In the genomic region with DNA sequence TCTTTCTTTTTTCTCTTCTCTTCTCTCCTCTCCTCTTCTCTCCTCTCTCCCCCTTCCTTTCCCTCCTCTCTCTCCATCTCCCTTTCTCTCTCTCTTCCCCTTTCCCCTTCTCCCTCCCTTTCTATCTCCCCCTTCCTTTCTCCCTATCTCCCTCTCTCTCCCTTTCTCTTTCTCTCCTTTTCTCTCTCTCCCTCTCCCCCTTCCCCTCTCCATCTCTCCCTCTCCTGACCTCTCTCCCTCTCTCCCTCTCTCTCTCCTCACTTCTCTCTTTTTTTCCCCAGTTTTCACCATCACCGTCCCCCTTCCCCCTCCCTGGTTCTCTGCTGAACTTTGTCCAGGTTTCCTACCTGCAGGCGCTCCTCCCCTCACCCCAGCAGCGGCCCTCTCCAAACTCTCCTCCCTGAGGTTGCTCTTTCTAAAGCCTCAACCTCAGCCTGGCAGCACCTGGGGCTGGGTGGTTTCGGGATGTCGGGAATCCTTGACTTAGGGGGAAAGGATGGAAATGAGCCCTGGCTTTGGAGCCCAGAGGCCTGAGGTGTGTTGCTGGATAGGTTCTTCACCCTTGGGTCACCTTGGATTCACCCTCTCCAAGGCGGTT, we compare ENCODE assay signal across 13 cellular contexts. TPM values are rescaled to one million over a fixed set of nuclear protein-coding genes. Genes with fewer than 3 reads are reported as not detected.
DNase-seq lines count a peak whose midpoint lies in the region; TF ChIP-seq lines count a peak whose summit lies in the region.
"Had no signal": no experiment of that assay in that cellular context is flagged by ENCODE, and none has a peak within 500 bp of the region (broad histone marks: within the 10 kb centered on the region; RNA-seq: fewer than 3 reads in every experiment).

No MANE protein-coding gene starts in this region.

- 45% methylated on average over 6 of the region's 6 CpGs for WGBS in esophagus muscularis mucosa

- H3K9ac ChIP-seq in NT2/D1 (ENCODE audit: insufficient read length, low read depth) (no peak overlapping the region), iPS-18a (ENCODE audit: low read length) (no peak overlapping the region), rectal smooth muscle tissue (ENCODE audit: low read length) (no peak overlapping the region)

- H3K36me3 ChIP-seq in NT2/D1 (ENCODE audit: insufficient read depth, insufficient read length, low read length) (no peaks in the 10 kb centered on the region), iPS-18a (ENCODE audit: control insufficient read depth, low read depth, low read length) (no peaks in the 10 kb centered on the region), rectal smooth muscle tissue (ENCODE audit: control insufficient read depth, insufficient read depth, low read length) (no peaks in the 10 kb centered on the region), esophagus muscularis mucosa (no peaks in the 10 kb centered on the region)

- intact Hi-C loops in esophagus muscularis mucosa (cut with DNase I) = no loop called here

- no peaks in the 10 kb centered on the region for H3K9me3 ChIP-seq in NT2/D1 (ENCODE audit: insufficient read depth, low read length)
- no peaks in the 10 kb centered on the region for H3K9me3 ChIP-seq in iPS-18a (ENCODE audit: control insufficient read depth, low read depth, low read length)
- no peaks in the 10 kb centered on the region for H3K9me3 ChIP-seq in esophagus muscularis mucosa

- H3K27me3 ChIP-seq in NT2/D1 (ENCODE audit: insufficient read depth, insufficient read length) (peaks cover 98% of the 10 kb centered on the region), iPS-18a (ENCODE audit: control insufficient read depth, insufficient read depth, low read length) (peaks cover 100% of the 10 kb centered on the region), rectal smooth muscle tissue (ENCODE audit: control insufficient read depth, insufficient read depth, low read length) (peaks cover 55% of the 10 kb centered on the region), esophagus muscularis mucosa (peaks cover 0 to 97% (median 62%) of the 10 kb centered on the region in 4 donors)

- no peak overlapping the region for H3K27ac ChIP-seq in iPS-18a (ENCODE audit: low read length)
- no peak overlapping the region for H3K27ac ChIP-seq in rectal smooth muscle tissue (ENCODE audit: low read depth, low read length)
- no peak overlapping the region for H3K27ac ChIP-seq in esophagus muscularis mucosa (replicated peaks in 1 of 4)

- H3K4me1 ChIP-seq in NT2/D1 (ENCODE audit: insufficient read depth, insufficient read length) = peaks cover 16% of the 10 kb centered on the region
- peaks cover 16% of the 10 kb centered on the region for H3K4me1 ChIP-seq in iPS-18a (ENCODE audit: control insufficient read depth, low read depth, low read length)
- H3K4me1 ChIP-seq in rectal smooth muscle tissue (ENCODE audit: control insufficient read depth, insufficient read depth, low read length) = no peaks in the 10 kb centered on the region
- peaks cover 7 to 38% (median 14%) of the 10 kb centered on the region in 4 donors for H3K4me1 ChIP-seq in esophagus muscularis mucosa

- no peak for TF ChIP-seq EP300 in esophagus muscularis mucosa (IDR thresholded peaks at IDR 0.05)

- no peak for TF ChIP-seq CTCF in AG10803 (conservative IDR thresholded peaks at IDR 0.05; ENCODE audit: low read length)
- no peak for TF ChIP-seq CTCF in esophagus muscularis mucosa (IDR thresholded peaks at IDR 0.05)

- TF ChIP-seq POLR2A in esophagus muscularis mucosa (IDR thresholded peaks at IDR 0.05; ENCODE audit: low read depth) = no peak

- DNase-seq in AG10803 (ENCODE audit: low read depth) = no peak
- no peak for DNase-seq in NT2/D1 (ENCODE audit: low read depth, low spot score)
- no peak for DNase-seq in GDM1 (lab: John Stamatoyannopoulos, UW)
- DNase-seq in NCI-H524 (lab: John Stamatoyannopoulos, UW) = no peak
- no peak for DNase-seq in ureter (ENCODE audit: low spot score)
- DNase-seq in esophagus muscularis mucosa (ENCODE audit: extremely low spot score) = no peak
- DNase-seq: activated CD4-positive, alpha-beta T cell treated with anti-CD3 and anti-CD28 coated beads, Interleukin-2, amount 50 U/mL, for 4 hours; DMS79; erythroblast; naive thymus-derived CD4-positive, alpha-beta T cell; NCI-H146 had no signal

- H3K4me3 ChIP-seq in AG10803 (ENCODE audit: low read length) (peak overlapping the region; percentile 59), NT2/D1 (ENCODE audit: insufficient read length, low read depth) (peak overlapping the region; percentile 31), iPS-18a (ENCODE audit: low read length) (peak overlapping the region; percentile 37), rectal smooth muscle tissue (ENCODE audit: low read length) (peak overlapping the region; percentile 22), esophagus muscularis mucosa (peak overlapping the region in 2 of 4 donors; percentile 23 to 25)

RNA-seq across cellular contexts. Expression of gene TBX3, which starts 14.7 kb away (rescaled TPM):
- total RNA-seq in ureter (251 TPM), esophagus muscularis mucosa (10 to 100 TPM in 1 of 4 donors, 1 to 10 TPM in 3; 5.3 to 10.4 (median 8.6) TPM)
- total RNA-seq: naive thymus-derived CD4-positive, alpha-beta T cell had no signal

Comparison
In these comparisons a context has a peak if more than half of its experiments do, and no peak if none do; other contexts are left out.
1. RNA of gene TBX3, which starts 14.7 kb away (total RNA-seq): 251 TPM in ureter (single experiment); 5.3 to 10.4 TPM in esophagus muscularis mucosa; every median in the first group is over 10 times any median in the second.